12 cellular contexts compared by ENCODE assay signal in genomic region chr9:131666779-131667178, GRCh38.
DNase-seq lines count a peak whose midpoint lies in the region; ATAC-seq, FAIRE-seq and TF ChIP-seq lines count a peak whose summit lies in the region.
"Had no signal": no experiment of that assay in that cellular context is flagged by ENCODE, and none has a peak within 500 bp of the region (broad histone marks: within the 10 kb centered on the region; RNA-seq: fewer than 3 reads in every experiment).

No MANE protein-coding gene starts in this region.

- no peaks in the 10 kb centered on the region for H3K27me3 Mint-ChIP-seq in central memory CD8-positive, alpha-beta T cell
- no peaks in the 10 kb centered on the region for H3K27me3 Mint-ChIP-seq in stimulated activated memory B cell treated with anti-CD40 and anti-IgM and Interleukin-4, amounts not matched to agents 10 μg/mL and 1 μg/mL and 100 μg/mL, for 72 hours

- no peak for FAIRE-seq in GM12891 (lab: Jason Lieb, UNC)

- peak overlapping the region; percentile 95 for H3K27ac Mint-ChIP-seq in central memory CD8-positive, alpha-beta T cell (ENCODE audit: low read depth)
- peak overlapping the region; percentile 97 for H3K27ac Mint-ChIP-seq in stimulated activated memory B cell treated with anti-CD40 and anti-IgM and Interleukin-4, amounts not matched to agents 10 μg/mL and 1 μg/mL and 100 μg/mL, for 72 hours
- H3K27ac Mint-ChIP-seq: mesothelial cell of epicardium had no signal

- ATAC-seq in central memory CD8-positive, alpha-beta T cell (replicated peaks; ENCODE audit: extremely low read depth, poor library complexity, severe bottlenecking) = peak; percentile 33
- no peak for ATAC-seq in stimulated activated memory B cell treated with anti-CD40 and anti-IgM and Interleukin-4, amounts not matched to agents 10 μg/mL and 1 μg/mL and 100 μg/mL, for 72 hours
- no peak for ATAC-seq in HG03460 (IDR thresholded peaks at IDR 0.05; ENCODE audit: unreplicated experiment)

- H3K36me3 Mint-ChIP-seq in central memory CD8-positive, alpha-beta T cell (ENCODE audit: insufficient read depth) = peaks cover 21% of the 10 kb centered on the region
- peaks cover 62% of the 10 kb centered on the region for H3K36me3 Mint-ChIP-seq in stimulated activated memory B cell treated with anti-CD40 and anti-IgM and Interleukin-4, amounts not matched to agents 10 μg/mL and 1 μg/mL and 100 μg/mL, for 72 hours

- TF ChIP-seq POLR2A in GM12891 (IDR thresholded peaks at IDR 0.05; ENCODE audit: low read depth, low read length) = no peak

- peak overlapping the region; percentile 75 for H3K4me3 Mint-ChIP-seq in central memory CD8-positive, alpha-beta T cell
- H3K4me3 Mint-ChIP-seq in stimulated activated memory B cell treated with anti-CD40 and anti-IgM and Interleukin-4, amounts not matched to agents 10 μg/mL and 1 μg/mL and 100 μg/mL, for 72 hours = peak overlapping the region; percentile 85
- H3K4me3 Mint-ChIP-seq: mesothelial cell of epicardium had no signal

- peak; percentile 50 for DNase-seq in activated T-cell treated with anti-CD3 and anti-CD28 coated beads, Interleukin-2, amount 50 U/mL, for 1 hour
- no peak for DNase-seq in activated T-cell treated with anti-CD3 and anti-CD28 coated beads, Interleukin-2, amount 50 U/mL, for 48 hours
- DNase-seq in T-helper 9 cell = peak; percentile 23
- peak in 1 of 2 donors; percentile 45 for DNase-seq in central memory CD8-positive, alpha-beta T cell (ENCODE audit: low spot score in 2 of 2)
- no peak for DNase-seq in NCI-H1417 treated with DMSO at 0.1 percent for 48 hours (lab: John Stamatoyannopoulos, UW)
- no peak for DNase-seq in GM12891 (ENCODE audit: insufficient read length, low spot score)
- DNase-seq: ACHN, NCI-H510A, thyroid gland had no signal

- H3K4me1 Mint-ChIP-seq in central memory CD8-positive, alpha-beta T cell = peaks cover 88% of the 10 kb centered on the region
- H3K4me1 Mint-ChIP-seq in stimulated activated memory B cell treated with anti-CD40 and anti-IgM and Interleukin-4, amounts not matched to agents 10 μg/mL and 1 μg/mL and 100 μg/mL, for 72 hours = peaks cover 97% of the 10 kb centered on the region

- H3K9me3 Mint-ChIP-seq in central memory CD8-positive, alpha-beta T cell = no peaks in the 10 kb centered on the region
- H3K9me3 Mint-ChIP-seq in stimulated activated memory B cell treated with anti-CD40 and anti-IgM and Interleukin-4, amounts not matched to agents 10 μg/mL and 1 μg/mL and 100 μg/mL, for 72 hours = no peaks in the 10 kb centered on the region

TF ChIP-seq in GM12891, 5 proteins besides CTCF, POLR2A, EP300 and RAD21:
- TF ChIP-seq TAF1 (IDR thresholded peaks at IDR 0.05; ENCODE audit: low read depth, low read length) (no peak), PAX5 (IDR thresholded peaks at IDR 0.05; ENCODE audit: insufficient read depth, low read length, severe bottlenecking) (no peak), POU2F2 (IDR thresholded peaks at IDR 0.05; ENCODE audit: low read depth, low read length) (no peak), SPI1 (IDR thresholded peaks at IDR 0.05; ENCODE audit: low read depth, low read length) (no peak), POLR2AphosphoS5 (IDR thresholded peaks at IDR 0.05; ENCODE audit: low read depth, low read length) (no peak)

Comparison
In these comparisons a context has a peak if more than half of its experiments do, and no peak if none do; other contexts are left out.
1. DNase-seq: peak in activated T-cell treated with anti-CD3 and anti-CD28 coated beads, Interleukin-2, amount 50 U/mL, for 1 hour (single experiment) and T-helper 9 cell (single experiment); none in activated T-cell treated with anti-CD3 and anti-CD28 coated beads, Interleukin-2, amount 50 U/mL, for 48 hours (0 of 2), NCI-H1417 treated with DMSO at 0.1 percent for 48 hours (single experiment) and GM12891 (single experiment).